In the genomic region with DNA sequence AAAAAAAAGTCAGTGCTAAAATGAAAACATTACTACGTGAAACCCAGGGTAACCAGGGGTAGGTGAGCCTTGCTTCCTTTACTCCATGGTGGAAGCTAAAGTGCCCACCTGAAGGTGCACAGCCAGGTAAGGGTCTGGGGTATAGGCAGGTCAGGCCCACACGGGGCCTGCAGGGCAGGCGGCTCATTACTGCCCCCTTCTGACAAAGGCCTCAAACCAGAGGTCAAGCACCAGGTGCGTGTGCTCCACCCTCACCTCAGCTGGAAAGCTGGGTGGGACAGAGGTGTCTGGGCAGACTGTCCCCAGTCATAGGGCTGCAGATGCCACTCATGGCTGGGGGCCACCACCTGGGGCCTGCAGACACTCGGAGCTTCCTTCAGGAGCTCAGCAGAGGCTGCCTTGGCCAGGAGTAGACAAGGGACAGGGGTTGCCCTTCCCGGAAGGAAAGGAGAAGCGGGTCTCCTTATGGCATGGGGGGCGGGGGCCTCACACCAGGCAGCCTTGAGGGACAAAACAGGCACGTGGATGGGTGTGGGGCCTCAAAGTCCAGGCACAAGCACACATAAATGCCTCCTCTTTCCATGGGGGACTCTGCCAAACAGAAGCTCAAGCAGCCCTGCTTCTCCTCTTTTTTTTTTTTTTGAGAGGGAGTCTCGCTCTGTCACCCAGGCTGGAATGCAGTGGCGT, we compare ENCODE assay signal across 10 cellular contexts. TPM values are rescaled to one million over a fixed set of nuclear protein-coding genes. Genes with fewer than 3 reads are reported as not detected.
DNase-seq lines count a peak whose midpoint lies in the region; ATAC-seq lines count a peak whose summit lies in the region.
"Had no signal": no experiment of that assay in that cellular context is flagged by ENCODE, and none has a peak within 500 bp of the region (broad histone marks: within the 10 kb centered on the region; RNA-seq: fewer than 3 reads in every experiment).

No MANE protein-coding gene starts in this region.

- H2AK5ac ChIP-seq in trophoblast cell (ENCODE audit: low read length): no peak overlapping the region

- H3K23ac ChIP-seq in trophoblast cell (ENCODE audit: low read length): no peak overlapping the region

- DNase-seq in ELF-1 (ENCODE audit: low read depth, low spot score) (peak; percentile 61), HT-29 (ENCODE audit: low spot score) (peak; percentile 29), trophoblast cell (no peak), hypothalamus (lab: John Stamatoyannopoulos, UW) (no peak), Kasumi-1 (lab: John Stamatoyannopoulos, UW) (no peak)

- H4K8ac ChIP-seq in trophoblast cell (ENCODE audit: low read depth, low read length): no peak overlapping the region

- no peak for ATAC-seq in GM19395 (IDR thresholded peaks at IDR 0.05; ENCODE audit: unreplicated experiment)

- peaks cover 1% of the 10 kb centered on the region for H3K79me2 ChIP-seq in trophoblast cell (ENCODE audit: control insufficient read depth, insufficient read depth, low read length, poor library complexity)
- H3K79me2 ChIP-seq: parathyroid adenoma had no signal

- H3K9me3 ChIP-seq in trophoblast cell (ENCODE audit: insufficient read depth, low read depth, low read length): peaks cover 3% of the 10 kb centered on the region
- H3K9me3 ChIP-seq: SJSA1 had no signal

- no peaks in the 10 kb centered on the region for H3K36me3 ChIP-seq in trophoblast cell (ENCODE audit: control insufficient read depth in 1 of 2, insufficient read depth in 2 of 2, low read length in 2 of 2)
- H3K36me3 ChIP-seq: SJSA1 had no signal

- no peak overlapping the region for H3K4me2 ChIP-seq in trophoblast cell (ENCODE audit: low read length)

- H3K9me3 Mint-ChIP-seq in dendritic cell treated with granulocyte-macrophage colony-stimulating factor and Interleukin-4, amounts not matched to agents 40 ng/mL and 50 ng/mL, for 4 days: no peaks in the 10 kb centered on the region
- H3K9me3 Mint-ChIP-seq: activated CD4-positive, alpha-beta memory T cell treated with anti-CD3 and anti-CD28 coated beads, Interleukin-2, amount 10 ng/mL, durations not matched to agents 7 days and 5 days had no signal

- no peaks in the 10 kb centered on the region for H3K79me1 ChIP-seq in trophoblast cell (ENCODE audit: low read length)

- H3K9ac ChIP-seq in trophoblast cell (ENCODE audit: low read length): no peak overlapping the region
- H3K9ac ChIP-seq: parathyroid adenoma had no signal

- no peak overlapping the region for H4K91ac ChIP-seq in trophoblast cell (ENCODE audit: low read depth, low read length)

- peaks cover 14 to 20% of the 10 kb centered on the region in 2 experiments for H3K4me1 ChIP-seq in trophoblast cell (ENCODE audit: control insufficient read depth in 1 of 2, insufficient read depth in 2 of 2, low read length in 2 of 2)

- H3K4me3 Mint-ChIP-seq in dendritic cell treated with granulocyte-macrophage colony-stimulating factor and Interleukin-4, amounts not matched to agents 40 ng/mL and 50 ng/mL, for 4 days: peak overlapping the region; percentile 55
- H3K4me3 Mint-ChIP-seq: activated CD4-positive, alpha-beta memory T cell treated with anti-CD3 and anti-CD28 coated beads, Interleukin-2, amount 10 ng/mL, durations not matched to agents 7 days and 5 days had no signal

- H3K27ac ChIP-seq in trophoblast cell (ENCODE audit: low read depth, low read length): no peak overlapping the region
- H3K27ac ChIP-seq: parathyroid adenoma, SJSA1 had no signal

- WGBS in trophoblast cell (ENCODE audit: extremely low coverage, insufficient coverage, insufficient read length): no CpG with 5 or more reads among the region's 11 CpGs

- H3K18ac ChIP-seq in trophoblast cell (ENCODE audit: low read length): no peak overlapping the region

- no peak overlapping the region for H3K4ac ChIP-seq in trophoblast cell (ENCODE audit: low read depth, low read length)

- H2AFZ ChIP-seq in trophoblast cell (ENCODE audit: insufficient read depth, low read length, poor library complexity): no peak overlapping the region

- no peak overlapping the region for H2BK5ac ChIP-seq in trophoblast cell (ENCODE audit: low read depth, low read length, poor library complexity)

- intact Hi-C loops in dendritic cell treated with granulocyte-macrophage colony-stimulating factor and Interleukin-4, amounts not matched to agents 40 ng/mL and 50 ng/mL, for 4 days (cut with micrococcal nuclease): no loop called here

- H3K14ac ChIP-seq in trophoblast cell (ENCODE audit: low read length): peak overlapping the region; percentile 9

- no peaks in the 10 kb centered on the region for H3K36me3 Mint-ChIP-seq in dendritic cell treated with granulocyte-macrophage colony-stimulating factor and Interleukin-4, amounts not matched to agents 40 ng/mL and 50 ng/mL, for 4 days (ENCODE audit: low read depth)

- H2BK12ac ChIP-seq in trophoblast cell (ENCODE audit: low read length): no peak overlapping the region

- H3K27ac Mint-ChIP-seq in dendritic cell treated with granulocyte-macrophage colony-stimulating factor and Interleukin-4, amounts not matched to agents 40 ng/mL and 50 ng/mL, for 4 days: peak overlapping the region; percentile 94

- no peaks in the 10 kb centered on the region for H3K27me3 Mint-ChIP-seq in dendritic cell treated with granulocyte-macrophage colony-stimulating factor and Interleukin-4, amounts not matched to agents 40 ng/mL and 50 ng/mL, for 4 days
- H3K27me3 Mint-ChIP-seq: activated CD4-positive, alpha-beta memory T cell treated with anti-CD3 and anti-CD28 coated beads, Interleukin-2, amount 10 ng/mL, durations not matched to agents 7 days and 5 days had no signal

- peaks cover 46% of the 10 kb centered on the region for H3K4me1 Mint-ChIP-seq in dendritic cell treated with granulocyte-macrophage colony-stimulating factor and Interleukin-4, amounts not matched to agents 40 ng/mL and 50 ng/mL, for 4 days (ENCODE audit: low read depth)

- no peak overlapping the region for H4K12ac ChIP-seq in trophoblast cell (ENCODE audit: low read depth, low read length)

- no peak overlapping the region for H2BK120ac ChIP-seq in trophoblast cell (ENCODE audit: insufficient read depth, low read length, poor library complexity)

- no peaks in the 10 kb centered on the region for H3K27me3 ChIP-seq in trophoblast cell (ENCODE audit: insufficient read depth, low read length)
- H3K27me3 ChIP-seq: SJSA1 had no signal

- H3K4me3 ChIP-seq in trophoblast cell (ENCODE audit: low read depth, low read length): no peak overlapping the region
- H3K4me3 ChIP-seq: SJSA1 had no signal

RNA-seq across cellular contexts. Expression of gene ACOT7, which starts 36.2 kb away (rescaled TPM):
- total RNA-seq in HT-29 (2014; rRNA removed; shearing (Covaris generic)): 31.7 and 33.9 TPM in 2 replicates
- polyA plus RNA-seq in trophoblast cell (2013): 30.7 and 31.4 TPM in 2 replicates

Comparison
In these comparisons a context has a peak if more than half of its experiments do, and no peak if none do; other contexts are left out.
1. DNase-seq: peak in ELF-1 (single experiment) and HT-29 (single experiment); none in trophoblast cell (0 of 2), hypothalamus (0 of 51) and Kasumi-1 (0 of 2).